Comparison of ENCODE assay signal across 1 cellular context in the genomic region with DNA sequence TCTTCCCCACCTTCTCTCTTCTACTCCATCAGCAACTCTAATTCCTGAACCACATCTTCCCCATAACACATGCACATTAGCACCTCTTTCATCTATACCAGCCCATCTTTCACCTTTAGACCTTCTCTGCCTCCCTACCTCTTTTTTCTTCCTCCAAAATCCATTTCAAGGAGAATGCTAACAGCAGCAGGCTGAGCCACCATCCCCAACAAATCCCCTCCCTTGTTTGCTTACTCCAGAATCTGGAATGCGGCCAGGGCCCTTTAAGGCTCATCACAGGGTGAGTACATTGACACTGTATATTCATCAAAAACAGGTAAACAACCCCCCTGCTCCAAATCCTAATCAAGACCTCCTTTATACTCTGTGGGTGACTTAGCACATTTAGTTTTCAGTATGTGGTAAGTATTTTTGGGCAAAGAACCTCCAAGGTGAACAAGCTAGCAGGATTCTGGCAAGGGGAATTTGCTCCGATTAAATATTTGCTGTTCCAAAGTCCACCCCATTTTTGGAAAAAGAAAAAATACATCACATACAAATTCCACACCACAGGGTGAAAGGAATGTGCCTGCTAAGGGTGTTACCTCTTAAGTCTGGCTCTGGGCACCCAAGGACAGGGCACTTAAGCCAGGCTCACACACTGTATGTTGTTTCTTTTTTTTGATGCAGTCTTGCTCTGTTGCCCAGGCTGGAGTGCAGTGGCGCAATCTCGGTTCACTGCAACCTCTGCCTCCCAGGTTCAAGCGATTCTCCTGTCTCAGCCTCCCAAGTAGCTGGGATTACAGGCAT.
TF ChIP-seq lines count a peak whose summit lies in the region.

No MANE protein-coding gene starts in this region.

TF ChIP-seq in HepG2, 621 proteins besides CTCF, POLR2A, EP300 and RAD21 (continued from another document and continues in another):
- TF ChIP-seq, protein P1, sequence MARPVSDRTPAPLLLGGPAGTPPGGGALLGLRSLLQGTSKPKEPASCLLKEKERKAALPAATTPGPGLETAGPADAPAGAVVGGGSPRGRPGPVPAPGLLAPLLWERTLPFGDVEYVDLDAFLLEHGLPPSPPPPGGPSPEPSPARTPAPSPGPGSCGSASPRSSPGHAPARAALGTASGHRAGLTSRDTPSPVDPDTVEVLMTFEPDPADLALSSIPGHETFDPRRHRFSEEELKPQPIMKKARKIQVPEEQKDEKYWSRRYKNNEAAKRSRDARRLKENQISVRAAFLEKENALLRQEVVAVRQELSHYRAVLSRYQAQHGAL (CRISPR knock-in tag; IDR thresholded peaks at IDR 0.05; ENCODE audit: not compliant biosample characterization): no peak
- TF ChIP-seq, protein P2, sequence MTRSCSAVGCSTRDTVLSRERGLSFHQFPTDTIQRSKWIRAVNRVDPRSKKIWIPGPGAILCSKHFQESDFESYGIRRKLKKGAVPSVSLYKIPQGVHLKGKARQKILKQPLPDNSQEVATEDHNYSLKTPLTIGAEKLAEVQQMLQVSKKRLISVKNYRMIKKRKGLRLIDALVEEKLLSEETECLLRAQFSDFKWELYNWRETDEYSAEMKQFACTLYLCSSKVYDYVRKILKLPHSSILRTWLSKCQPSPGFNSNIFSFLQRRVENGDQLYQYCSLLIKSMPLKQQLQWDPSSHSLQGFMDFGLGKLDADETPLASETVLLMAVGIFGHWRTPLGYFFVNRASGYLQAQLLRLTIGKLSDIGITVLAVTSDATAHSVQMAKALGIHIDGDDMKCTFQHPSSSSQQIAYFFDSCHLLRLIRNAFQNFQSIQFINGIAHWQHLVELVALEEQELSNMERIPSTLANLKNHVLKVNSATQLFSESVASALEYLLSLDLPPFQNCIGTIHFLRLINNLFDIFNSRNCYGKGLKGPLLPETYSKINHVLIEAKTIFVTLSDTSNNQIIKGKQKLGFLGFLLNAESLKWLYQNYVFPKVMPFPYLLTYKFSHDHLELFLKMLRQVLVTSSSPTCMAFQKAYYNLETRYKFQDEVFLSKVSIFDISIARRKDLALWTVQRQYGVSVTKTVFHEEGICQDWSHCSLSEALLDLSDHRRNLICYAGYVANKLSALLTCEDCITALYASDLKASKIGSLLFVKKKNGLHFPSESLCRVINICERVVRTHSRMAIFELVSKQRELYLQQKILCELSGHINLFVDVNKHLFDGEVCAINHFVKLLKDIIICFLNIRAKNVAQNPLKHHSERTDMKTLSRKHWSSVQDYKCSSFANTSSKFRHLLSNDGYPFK (CRISPR knock-in tag; IDR thresholded peaks at IDR 0.05; ENCODE audit: borderline replicate concordance): no peak
- TF ChIP-seq, protein P3, sequence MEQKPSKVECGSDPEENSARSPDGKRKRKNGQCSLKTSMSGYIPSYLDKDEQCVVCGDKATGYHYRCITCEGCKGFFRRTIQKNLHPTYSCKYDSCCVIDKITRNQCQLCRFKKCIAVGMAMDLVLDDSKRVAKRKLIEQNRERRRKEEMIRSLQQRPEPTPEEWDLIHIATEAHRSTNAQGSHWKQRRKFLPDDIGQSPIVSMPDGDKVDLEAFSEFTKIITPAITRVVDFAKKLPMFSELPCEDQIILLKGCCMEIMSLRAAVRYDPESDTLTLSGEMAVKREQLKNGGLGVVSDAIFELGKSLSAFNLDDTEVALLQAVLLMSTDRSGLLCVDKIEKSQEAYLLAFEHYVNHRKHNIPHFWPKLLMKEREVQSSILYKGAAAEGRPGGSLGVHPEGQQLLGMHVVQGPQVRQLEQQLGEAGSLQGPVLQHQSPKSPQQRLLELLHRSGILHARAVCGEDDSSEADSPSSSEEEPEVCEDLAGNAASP (CRISPR knock-in tag; IDR thresholded peaks at IDR 0.05; ENCODE audit: borderline replicate concordance): peak; percentile 76; the same call in 1 of the 2 replicates
- no peak for TF ChIP-seq CENPX (CRISPR knock-in tag; IDR thresholded peaks at IDR 0.05)
- TF ChIP-seq, protein P4, sequence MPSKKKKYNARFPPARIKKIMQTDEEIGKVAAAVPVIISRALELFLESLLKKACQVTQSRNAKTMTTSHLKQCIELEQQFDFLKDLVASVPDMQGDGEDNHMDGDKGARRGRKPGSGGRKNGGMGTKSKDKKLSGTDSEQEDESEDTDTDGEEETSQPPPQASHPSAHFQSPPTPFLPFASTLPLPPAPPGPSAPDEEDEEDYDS (CRISPR knock-in tag; IDR thresholded peaks at IDR 0.05): no peak
- peak; percentile 60; the same call in 1 of the 2 replicates for TF ChIP-seq SOX5 (CRISPR knock-in tag; IDR thresholded peaks at IDR 0.05; ENCODE audit: borderline replicate concordance)
- TF ChIP-seq MTA1 (CRISPR knock-in tag; IDR thresholded peaks at IDR 0.05; ENCODE audit: borderline replicate concordance): peak; percentile 53; the same call in 1 of the 2 replicates
- TF ChIP-seq JARID2 (CRISPR knock-in tag; IDR thresholded peaks at IDR 0.05; ENCODE audit: insufficient replicate concordance): no peak
- 0 out of 2 replicates have a peak, but pooled peaks have one; percentile 34 for TF ChIP-seq ARID2 (CRISPR knock-in tag; IDR thresholded peaks at IDR 0.05; ENCODE audit: borderline replicate concordance)
- TF ChIP-seq ZNF790 (CRISPR knock-in tag; IDR thresholded peaks at IDR 0.05; ENCODE audit: borderline replicate concordance): no peak
- no peak for TF ChIP-seq SOX13 (IDR thresholded peaks at IDR 0.05)
- TF ChIP-seq SOX13 (CRISPR knock-in tag; conservative IDR thresholded peaks at IDR 0.05 in 1 of 2, IDR thresholded peaks at IDR 0.05 in 1 of 2): peak in 1 of 2 experiments; percentile 79; a peak in 2 of 4 replicates
- TF ChIP-seq, protein P5, sequence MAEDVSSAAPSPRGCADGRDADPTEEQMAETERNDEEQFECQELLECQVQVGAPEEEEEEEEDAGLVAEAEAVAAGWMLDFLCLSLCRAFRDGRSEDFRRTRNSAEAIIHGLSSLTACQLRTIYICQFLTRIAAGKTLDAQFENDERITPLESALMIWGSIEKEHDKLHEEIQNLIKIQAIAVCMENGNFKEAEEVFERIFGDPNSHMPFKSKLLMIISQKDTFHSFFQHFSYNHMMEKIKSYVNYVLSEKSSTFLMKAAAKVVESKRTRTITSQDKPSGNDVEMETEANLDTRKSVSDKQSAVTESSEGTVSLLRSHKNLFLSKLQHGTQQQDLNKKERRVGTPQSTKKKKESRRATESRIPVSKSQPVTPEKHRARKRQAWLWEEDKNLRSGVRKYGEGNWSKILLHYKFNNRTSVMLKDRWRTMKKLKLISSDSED (CRISPR knock-in tag; IDR thresholded peaks at IDR 0.05): no peak
- peak; percentile 30 for TF ChIP-seq PPARG (CRISPR knock-in tag; conservative IDR thresholded peaks at IDR 0.05)
- TF ChIP-seq, protein P6, sequence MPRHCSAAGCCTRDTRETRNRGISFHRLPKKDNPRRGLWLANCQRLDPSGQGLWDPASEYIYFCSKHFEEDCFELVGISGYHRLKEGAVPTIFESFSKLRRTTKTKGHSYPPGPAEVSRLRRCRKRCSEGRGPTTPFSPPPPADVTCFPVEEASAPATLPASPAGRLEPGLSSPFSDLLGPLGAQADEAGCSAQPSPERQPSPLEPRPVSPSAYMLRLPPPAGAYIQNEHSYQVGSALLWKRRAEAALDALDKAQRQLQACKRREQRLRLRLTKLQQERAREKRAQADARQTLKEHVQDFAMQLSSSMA (CRISPR knock-in tag; IDR thresholded peaks at IDR 0.05): no peak
- TF ChIP-seq NFKB2 (CRISPR knock-in tag; IDR thresholded peaks at IDR 0.05; ENCODE audit: borderline replicate concordance): no peak
- TF ChIP-seq ZNF230 (CRISPR knock-in tag; IDR thresholded peaks at IDR 0.05): no peak
- TF ChIP-seq ZNF772 (CRISPR knock-in tag; IDR thresholded peaks at IDR 0.05): 0 out of 2 replicates have a peak, but pooled peaks have one; percentile 29
- TF ChIP-seq ZFP41 (CRISPR knock-in tag; IDR thresholded peaks at IDR 0.05; ENCODE audit: borderline replicate concordance): no peak
- TF ChIP-seq, protein P7, sequence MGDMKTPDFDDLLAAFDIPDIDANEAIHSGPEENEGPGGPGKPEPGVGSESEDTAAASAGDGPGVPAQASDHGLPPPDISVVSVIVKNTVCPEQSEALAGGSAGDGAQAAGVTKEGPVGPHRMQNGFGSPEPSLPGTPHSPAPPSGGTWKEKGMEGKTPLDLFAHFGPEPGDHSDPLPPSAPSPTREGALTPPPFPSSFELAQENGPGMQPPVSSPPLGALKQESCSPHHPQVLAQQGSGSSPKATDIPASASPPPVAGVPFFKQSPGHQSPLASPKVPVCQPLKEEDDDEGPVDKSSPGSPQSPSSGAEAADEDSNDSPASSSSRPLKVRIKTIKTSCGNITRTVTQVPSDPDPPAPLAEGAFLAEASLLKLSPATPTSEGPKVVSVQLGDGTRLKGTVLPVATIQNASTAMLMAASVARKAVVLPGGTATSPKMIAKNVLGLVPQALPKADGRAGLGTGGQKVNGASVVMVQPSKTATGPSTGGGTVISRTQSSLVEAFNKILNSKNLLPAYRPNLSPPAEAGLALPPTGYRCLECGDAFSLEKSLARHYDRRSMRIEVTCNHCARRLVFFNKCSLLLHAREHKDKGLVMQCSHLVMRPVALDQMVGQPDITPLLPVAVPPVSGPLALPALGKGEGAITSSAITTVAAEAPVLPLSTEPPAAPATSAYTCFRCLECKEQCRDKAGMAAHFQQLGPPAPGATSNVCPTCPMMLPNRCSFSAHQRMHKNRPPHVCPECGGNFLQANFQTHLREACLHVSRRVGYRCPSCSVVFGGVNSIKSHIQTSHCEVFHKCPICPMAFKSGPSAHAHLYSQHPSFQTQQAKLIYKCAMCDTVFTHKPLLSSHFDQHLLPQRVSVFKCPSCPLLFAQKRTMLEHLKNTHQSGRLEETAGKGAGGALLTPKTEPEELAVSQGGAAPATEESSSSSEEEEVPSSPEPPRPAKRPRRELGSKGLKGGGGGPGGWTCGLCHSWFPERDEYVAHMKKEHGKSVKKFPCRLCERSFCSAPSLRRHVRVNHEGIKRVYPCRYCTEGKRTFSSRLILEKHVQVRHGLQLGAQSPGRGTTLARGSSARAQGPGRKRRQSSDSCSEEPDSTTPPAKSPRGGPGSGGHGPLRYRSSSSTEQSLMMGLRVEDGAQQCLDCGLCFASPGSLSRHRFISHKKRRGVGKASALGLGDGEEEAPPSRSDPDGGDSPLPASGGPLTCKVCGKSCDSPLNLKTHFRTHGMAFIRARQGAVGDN (CRISPR knock-in tag; IDR thresholded peaks at IDR 0.05): peak; percentile 13; the same call in 1 of the 2 replicates
- 0 out of 2 replicates have a peak, but pooled peaks have one; percentile 51 for TF ChIP-seq NKX3-1 (CRISPR knock-in tag; IDR thresholded peaks at IDR 0.05)
- no peak for TF ChIP-seq ZNF564 (CRISPR knock-in tag; IDR thresholded peaks at IDR 0.05)
- peak; percentile 80; the same call in 1 of the 2 replicates for TF ChIP-seq ZBTB7B (CRISPR knock-in tag; IDR thresholded peaks at IDR 0.05)
- TF ChIP-seq ELF1 (CRISPR knock-in tag; IDR thresholded peaks at IDR 0.05): no peak
- TF ChIP-seq, protein P8, sequence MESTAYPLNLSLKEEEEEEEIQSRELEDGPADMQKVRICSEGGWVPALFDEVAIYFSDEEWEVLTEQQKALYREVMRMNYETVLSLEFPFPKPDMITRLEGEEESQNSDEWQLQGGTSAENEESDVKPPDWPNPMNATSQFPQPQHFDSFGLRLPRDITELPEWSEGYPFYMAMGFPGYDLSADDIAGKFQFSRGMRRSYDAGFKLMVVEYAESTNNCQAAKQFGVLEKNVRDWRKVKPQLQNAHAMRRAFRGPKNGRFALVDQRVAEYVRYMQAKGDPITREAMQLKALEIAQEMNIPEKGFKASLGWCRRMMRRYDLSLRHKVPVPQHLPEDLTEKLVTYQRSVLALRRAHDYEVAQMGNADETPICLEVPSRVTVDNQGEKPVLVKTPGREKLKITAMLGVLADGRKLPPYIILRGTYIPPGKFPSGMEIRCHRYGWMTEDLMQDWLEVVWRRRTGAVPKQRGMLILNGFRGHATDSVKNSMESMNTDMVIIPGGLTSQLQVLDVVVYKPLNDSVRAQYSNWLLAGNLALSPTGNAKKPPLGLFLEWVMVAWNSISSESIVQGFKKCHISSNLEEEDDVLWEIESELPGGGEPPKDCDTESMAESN (CRISPR knock-in tag; conservative IDR thresholded peaks at IDR 0.05): peak; percentile 21; the same call in 1 of the 2 replicates
- TF ChIP-seq ZNF749 (CRISPR knock-in tag; IDR thresholded peaks at IDR 0.05; ENCODE audit: borderline replicate concordance): no peak
- TF ChIP-seq ZNF839 (CRISPR knock-in tag; IDR thresholded peaks at IDR 0.05; ENCODE audit: borderline replicate concordance): no peak
- peak; percentile 45 for TF ChIP-seq SAP130 (CRISPR knock-in tag; IDR thresholded peaks at IDR 0.05; ENCODE audit: low read depth)
- TF ChIP-seq, protein P9, sequence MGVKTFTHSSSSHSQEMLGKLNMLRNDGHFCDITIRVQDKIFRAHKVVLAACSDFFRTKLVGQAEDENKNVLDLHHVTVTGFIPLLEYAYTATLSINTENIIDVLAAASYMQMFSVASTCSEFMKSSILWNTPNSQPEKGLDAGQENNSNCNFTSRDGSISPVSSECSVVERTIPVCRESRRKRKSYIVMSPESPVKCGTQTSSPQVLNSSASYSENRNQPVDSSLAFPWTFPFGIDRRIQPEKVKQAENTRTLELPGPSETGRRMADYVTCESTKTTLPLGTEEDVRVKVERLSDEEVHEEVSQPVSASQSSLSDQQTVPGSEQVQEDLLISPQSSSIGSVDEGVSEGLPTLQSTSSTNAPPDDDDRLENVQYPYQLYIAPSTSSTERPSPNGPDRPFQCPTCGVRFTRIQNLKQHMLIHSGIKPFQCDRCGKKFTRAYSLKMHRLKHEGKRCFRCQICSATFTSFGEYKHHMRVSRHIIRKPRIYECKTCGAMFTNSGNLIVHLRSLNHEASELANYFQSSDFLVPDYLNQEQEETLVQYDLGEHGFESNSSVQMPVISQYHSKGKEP (CRISPR knock-in tag; IDR thresholded peaks at IDR 0.05): no peak
- TF ChIP-seq, protein P10, sequence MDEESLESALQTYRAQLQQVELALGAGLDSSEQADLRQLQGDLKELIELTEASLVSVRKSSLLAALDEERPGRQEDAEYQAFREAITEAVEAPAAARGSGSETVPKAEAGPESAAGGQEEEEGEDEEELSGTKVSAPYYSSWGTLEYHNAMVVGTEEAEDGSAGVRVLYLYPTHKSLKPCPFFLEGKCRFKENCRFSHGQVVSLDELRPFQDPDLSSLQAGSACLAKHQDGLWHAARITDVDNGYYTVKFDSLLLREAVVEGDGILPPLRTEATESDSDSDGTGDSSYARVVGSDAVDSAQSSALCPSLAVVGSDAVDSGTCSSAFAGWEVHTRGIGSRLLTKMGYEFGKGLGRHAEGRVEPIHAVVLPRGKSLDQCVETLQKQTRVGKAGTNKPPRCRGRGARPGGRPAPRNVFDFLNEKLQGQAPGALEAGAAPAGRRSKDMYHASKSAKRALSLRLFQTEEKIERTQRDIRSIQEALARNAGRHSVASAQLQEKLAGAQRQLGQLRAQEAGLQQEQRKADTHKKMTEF (CRISPR knock-in tag; IDR thresholded peaks at IDR 0.05): peak; percentile 81; the same call in 1 of the 2 replicates
- peak; percentile 32; the same call in 1 of the 2 replicates for TF ChIP-seq CBX5 (CRISPR knock-in tag; IDR thresholded peaks at IDR 0.05; ENCODE audit: borderline replicate concordance)
- no peak for TF ChIP-seq SPEN (CRISPR knock-in tag; IDR thresholded peaks at IDR 0.05; ENCODE audit: low read depth)
- peak; percentile 94 for TF ChIP-seq ZMYM2 (CRISPR knock-in tag; IDR thresholded peaks at IDR 0.05)
- peak; percentile 93; the same call in 1 of the 2 replicates for TF ChIP-seq GFI1 (CRISPR knock-in tag; IDR thresholded peaks at IDR 0.05; ENCODE audit: borderline replicate concordance)
- TF ChIP-seq IKZF4 (CRISPR knock-in tag; IDR thresholded peaks at IDR 0.05; ENCODE audit: borderline replicate concordance, low read depth, not compliant biosample characterization): no peak
- no peak for TF ChIP-seq KLF11 (CRISPR knock-in tag; IDR thresholded peaks at IDR 0.05)
- TF ChIP-seq CREM (IDR thresholded peaks at IDR 0.05): peak; percentile 85
- TF ChIP-seq CREM (CRISPR knock-in tag; IDR thresholded peaks at IDR 0.05): no peak
- TF ChIP-seq ZNF891 (CRISPR knock-in tag; IDR thresholded peaks at IDR 0.05): no peak
